ENCODE assay signal across 15 cellular contexts in the genomic region with DNA sequence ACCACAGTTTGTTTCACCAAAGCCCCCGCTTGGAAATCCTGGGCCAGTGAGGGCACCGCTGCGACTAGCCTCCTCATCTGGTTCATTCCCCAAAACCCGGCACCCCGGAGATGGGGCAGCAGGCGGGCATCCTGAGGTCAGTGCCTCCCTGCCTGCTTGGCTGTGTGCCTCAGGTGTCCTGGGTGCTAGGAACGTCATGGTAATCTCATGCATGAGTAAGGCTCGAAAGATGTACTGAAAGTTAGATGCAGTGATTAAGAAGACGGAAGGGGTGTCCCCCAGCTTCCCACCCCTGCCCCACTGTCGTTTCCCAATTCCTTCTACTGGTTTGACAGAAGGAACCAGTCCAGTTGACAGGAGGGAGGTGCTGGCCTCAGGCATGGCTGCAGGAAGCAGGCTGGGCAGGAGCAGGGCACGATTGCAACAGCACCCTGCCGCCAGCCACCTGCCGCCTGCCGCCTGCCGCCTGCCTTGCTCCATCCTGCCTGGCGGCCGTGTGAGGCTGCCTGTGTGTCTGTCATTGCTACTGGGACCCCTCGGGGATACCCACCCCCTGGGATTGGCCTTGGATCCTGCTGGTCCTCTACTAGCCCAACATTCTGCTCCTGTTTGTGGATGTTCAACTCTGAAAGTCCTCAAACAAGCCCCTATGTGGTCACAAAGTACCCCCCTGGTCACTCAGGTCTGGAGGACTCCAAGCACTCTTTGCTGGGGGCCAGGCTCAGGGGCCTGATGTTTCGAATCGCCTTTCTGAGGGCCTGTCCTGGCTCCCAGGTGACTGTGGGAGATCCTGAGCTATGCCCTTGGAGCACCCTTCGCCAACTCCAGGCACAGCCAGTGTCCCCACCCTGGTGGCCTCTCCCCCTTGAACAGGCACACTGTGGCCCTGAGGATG.
A peak's percentile ranks its signal among the peaks of the same experiment; 100 is the strongest.
DNase-seq lines count a peak whose midpoint lies in the region; TF ChIP-seq lines count a peak whose summit lies in the region.
"Had no signal": no experiment of that assay in that cellular context is flagged by ENCODE, and none has a peak within 500 bp of the region (broad histone marks: within the 10 kb centered on the region; RNA-seq: fewer than 3 reads in every experiment).

No MANE protein-coding gene starts in this region.

- no peaks in the 10 kb centered on the region for H3K9me3 Mint-ChIP-seq in progenitor cell of endocrine pancreas (ENCODE audit: low read depth)
- no peaks in the 10 kb centered on the region for H3K9me3 Mint-ChIP-seq in T-helper 2 cell treated with Interferon-gamma antibody and Interleukin-4, amounts not matched to agents 5 μg/mL and 100 μg/mL, for 36 hours

- no peaks in the 10 kb centered on the region for H3K4me1 Mint-ChIP-seq in progenitor cell of endocrine pancreas (ENCODE audit: low read depth)
- peaks cover 2% of the 10 kb centered on the region for H3K4me1 Mint-ChIP-seq in T-helper 2 cell treated with Interferon-gamma antibody and Interleukin-4, amounts not matched to agents 5 μg/mL and 100 μg/mL, for 36 hours (ENCODE audit: low read depth)

- H3K27me3 Mint-ChIP-seq in progenitor cell of endocrine pancreas, result peaks cover 8% of the 10 kb centered on the region
- H3K27me3 Mint-ChIP-seq in T-helper 2 cell treated with Interferon-gamma antibody and Interleukin-4, amounts not matched to agents 5 μg/mL and 100 μg/mL, for 36 hours (ENCODE audit: low read depth), result peaks cover 3% of the 10 kb centered on the region

- DNase-seq in DMS53 (lab: John Stamatoyannopoulos, UW), result peak; percentile 55
- DNase-seq in DMS53 treated with DMSO at 0.1 percent for 48 hours (lab: John Stamatoyannopoulos, UW; ENCODE audit: unreplicated experiment), result no peak
- peak; percentile 38 for DNase-seq in NCI-H2171 treated with DMSO at 0.1 percent for 48 hours (lab: John Stamatoyannopoulos, UW)
- peak; percentile 93 for DNase-seq in epithelial cell of esophagus (ENCODE audit: low read depth)
- DNase-seq in progenitor cell of endocrine pancreas (ENCODE audit: low spot score, unreplicated experiment), result no peak
- DNase-seq in T-helper 2 cell treated with Interferon-gamma antibody and Interleukin-4, amounts not matched to agents 5 μg/mL and 100 μg/mL, for 36 hours (ENCODE audit: low spot score), result no peak
- no peak for DNase-seq in activated CD8-positive, alpha-beta memory T cell treated with anti-CD3 and anti-CD28 coated beads for 24 hours
- DNase-seq in NCI-H1930 (lab: John Stamatoyannopoulos, UW), result no peak
- DNase-seq: 8988T; activated CD4-positive, alpha-beta T cell treated with anti-CD3 and anti-CD28 coated beads, Interleukin-2, amount 50 U/mL, for 1 hour; brain microvascular endothelial cell; KG1; NCI-H2081 treated with DMSO at 0.1 percent for 48 hours; testis had no signal

- H3K27ac Mint-ChIP-seq in progenitor cell of endocrine pancreas, result peak overlapping the region; percentile 41
- H3K27ac Mint-ChIP-seq in T-helper 2 cell treated with Interferon-gamma antibody and Interleukin-4, amounts not matched to agents 5 μg/mL and 100 μg/mL, for 36 hours, result no peak overlapping the region
- H3K27ac Mint-ChIP-seq: neural progenitor cell had no signal

- H3K4me3 ChIP-seq in epithelial cell of esophagus (ENCODE audit: low read length), result no peak overlapping the region
- H3K4me3 ChIP-seq: neural progenitor cell, testis had no signal

- H3K36me3 Mint-ChIP-seq in progenitor cell of endocrine pancreas (ENCODE audit: insufficient read depth), result no peaks in the 10 kb centered on the region
- H3K36me3 Mint-ChIP-seq in T-helper 2 cell treated with Interferon-gamma antibody and Interleukin-4, amounts not matched to agents 5 μg/mL and 100 μg/mL, for 36 hours (ENCODE audit: low read depth), result no peaks in the 10 kb centered on the region
- H3K36me3 Mint-ChIP-seq: neural progenitor cell had no signal

- no peak overlapping the region for H3K4me3 Mint-ChIP-seq in progenitor cell of endocrine pancreas (ENCODE audit: low read depth)
- no peak overlapping the region for H3K4me3 Mint-ChIP-seq in T-helper 2 cell treated with Interferon-gamma antibody and Interleukin-4, amounts not matched to agents 5 μg/mL and 100 μg/mL, for 36 hours

- TF ChIP-seq CTCF in epithelial cell of esophagus (IDR thresholded peaks at IDR 0.05; ENCODE audit: insufficient read depth, low read depth, low read length, missing control alignments) (peak; percentile 21), progenitor cell of endocrine pancreas (IDR thresholded peaks at IDR 0.05; ENCODE audit: unreplicated experiment) (no peak)

Comparison
In these comparisons a context has a peak if more than half of its experiments do, and no peak if none do; other contexts are left out.
1. DNase-seq: peak in DMS53 (single experiment), NCI-H2171 treated with DMSO at 0.1 percent for 48 hours (single experiment) and epithelial cell of esophagus (single experiment); none in DMS53 treated with DMSO at 0.1 percent for 48 hours (single experiment), progenitor cell of endocrine pancreas (single experiment), T-helper 2 cell treated with Interferon-gamma antibody and Interleukin-4, amounts not matched to agents 5 μg/mL and 100 μg/mL, for 36 hours (single experiment), activated CD8-positive, alpha-beta memory T cell treated with anti-CD3 and anti-CD28 coated beads for 24 hours (single experiment) and NCI-H1930 (0 of 2).